ENCODE assay signal across 32 cellular contexts in the genomic region with DNA sequence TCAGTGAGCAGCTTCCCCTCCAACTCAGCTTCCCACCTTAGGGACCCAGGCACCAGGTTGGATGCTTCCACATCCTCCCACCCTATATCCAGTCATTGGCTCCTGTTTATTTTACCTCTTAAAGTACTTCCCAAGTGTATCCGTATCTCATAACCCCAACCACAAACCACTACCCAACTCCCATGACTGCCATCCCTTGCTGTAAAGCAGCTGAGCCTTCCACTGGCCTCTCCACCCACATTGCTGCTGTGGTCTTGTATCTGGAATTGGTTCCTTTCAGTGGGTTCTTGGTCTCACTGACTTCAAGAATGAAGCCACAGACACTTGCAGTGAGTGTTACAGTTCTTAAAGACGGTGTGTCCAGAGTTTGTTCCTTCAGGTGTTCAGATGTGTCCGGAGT.
"Had no signal": no experiment of that assay in that cellular context is flagged by ENCODE, and none has a peak within 500 bp of the region (broad histone marks: within the 10 kb centered on the region; RNA-seq: fewer than 3 reads in every experiment).

No MANE protein-coding gene starts in this region.

- H3K27ac Mint-ChIP-seq: activated CD4-positive, alpha-beta memory T cell treated with anti-CD3 and anti-CD28 coated beads, Interleukin-2, amount 10 ng/mL, durations not matched to agents 7 days and 5 days; activated CD8-positive, alpha-beta memory T cell treated with anti-CD3 and anti-CD28 coated beads, Interleukin-2, amount 10 ng/mL, durations not matched to agents 7 days and 5 days; activated naive CD4-positive, alpha-beta T cell treated with anti-CD3 and anti-CD28 coated beads, Interleukin-2, amount 10 ng/mL, durations not matched to agents 7 days and 5 days; activated naive CD8-positive, alpha-beta T cell; activated naive CD8-positive, alpha-beta T cell treated with anti-CD3 and anti-CD28 coated beads, Interleukin-2, amount 50 U/mL, for 24 hours; brain had no signal

- H3K36me3 ChIP-seq: WERI-Rb-1 had no signal

- H3K4me3 Mint-ChIP-seq: activated CD4-positive, alpha-beta memory T cell treated with anti-CD3 and anti-CD28 coated beads, Interleukin-2, amount 10 ng/mL, durations not matched to agents 7 days and 5 days; activated CD8-positive, alpha-beta memory T cell treated with anti-CD3 and anti-CD28 coated beads, Interleukin-2, amount 10 ng/mL, durations not matched to agents 7 days and 5 days; activated naive CD4-positive, alpha-beta T cell treated with anti-CD3 and anti-CD28 coated beads, Interleukin-2, amount 10 ng/mL, durations not matched to agents 7 days and 5 days; activated naive CD8-positive, alpha-beta T cell; activated naive CD8-positive, alpha-beta T cell treated with anti-CD3 and anti-CD28 coated beads, Interleukin-2, amount 50 U/mL, for 24 hours; brain had no signal

- H3K27ac ChIP-seq: PC-9, RWPE1, WERI-Rb-1 had no signal

- H3K4me1 Mint-ChIP-seq: activated CD4-positive, alpha-beta memory T cell treated with anti-CD3 and anti-CD28 coated beads, Interleukin-2, amount 10 ng/mL, durations not matched to agents 7 days and 5 days; activated CD8-positive, alpha-beta memory T cell treated with anti-CD3 and anti-CD28 coated beads, Interleukin-2, amount 10 ng/mL, durations not matched to agents 7 days and 5 days; activated naive CD4-positive, alpha-beta T cell treated with anti-CD3 and anti-CD28 coated beads, Interleukin-2, amount 10 ng/mL, durations not matched to agents 7 days and 5 days; activated naive CD8-positive, alpha-beta T cell treated with anti-CD3 and anti-CD28 coated beads, Interleukin-2, amount 50 U/mL, for 24 hours; brain had no signal

- H3K9me3 Mint-ChIP-seq: activated naive CD8-positive, alpha-beta T cell treated with anti-CD3 and anti-CD28 coated beads, Interleukin-2, amount 50 U/mL, for 24 hours had no signal

- H3K4me3 ChIP-seq: PC-9 had no signal

- H3K36me3 Mint-ChIP-seq: activated CD8-positive, alpha-beta memory T cell treated with anti-CD3 and anti-CD28 coated beads, Interleukin-2, amount 10 ng/mL, durations not matched to agents 7 days and 5 days; activated naive CD4-positive, alpha-beta T cell treated with anti-CD3 and anti-CD28 coated beads, Interleukin-2, amount 10 ng/mL, durations not matched to agents 7 days and 5 days; activated naive CD8-positive, alpha-beta T cell; brain had no signal

- DNase-seq: activated CD4-positive, alpha-beta memory T cell treated with anti-CD3 and anti-CD28 coated beads, Interleukin-2, amount 10 ng/mL, durations not matched to agents 7 days and 5 days; activated CD4-positive, alpha-beta T cell treated with anti-CD3 and anti-CD28 coated beads for 1 hour; activated CD4-positive, alpha-beta T cell treated with anti-CD3 and anti-CD28 coated beads for 48 hours; activated CD4-positive, CD25-positive, alpha-beta regulatory T cell; activated CD8-positive, alpha-beta memory T cell treated with anti-CD3 and anti-CD28 coated beads for 24 hours; activated CD8-positive, alpha-beta memory T cell treated with anti-CD3 and anti-CD28 coated beads, Interleukin-2, amount 10 ng/mL, durations not matched to agents 7 days and 5 days; activated CD8-positive, alpha-beta memory T cell treated with anti-CD3 and anti-CD28 coated beads, Interleukin-2, amount 50 U/mL, for 48 hours; activated effector memory CD4-positive, alpha-beta T cell treated with Interleukin-2 at 50 U/mL for 16 hours; activated naive CD4-positive, alpha-beta T cell treated with anti-CD3 and anti-CD28 coated beads, Interleukin-2, amount 10 ng/mL, durations not matched to agents 7 days and 5 days; activated naive CD8-positive, alpha-beta T cell treated with anti-CD3 and anti-CD28 coated beads, Interleukin-2, amount 50 U/mL, for 24 hours; activated T-cell treated with anti-CD3 and anti-CD28 coated beads, Interleukin-2, amount 50 U/mL, for 48 hours; anterior cingulate cortex; caudate nucleus; cerebellar nuclear complex; NCI-H1105; NCI-H1417 treated with DMSO at 0.1 percent for 48 hours; NCI-H187 treated with DMSO at 0.1 percent for 48 hours; NCI-H2081; NCI-H226; NCI-H524 treated with DMSO at 0.1 percent for 48 hours; NCI-H748 treated with DMSO at 0.1 percent for 48 hours; PC-9; SIG-M5; SW 1271; T-helper 1 cell; T-helper 2 cell; T-helper 9 cell; WERI-Rb-1 had no signal

- ATAC-seq: activated CD8-positive, alpha-beta memory T cell treated with anti-CD3 and anti-CD28 coated beads, Interleukin-2, amount 10 ng/mL, durations not matched to agents 7 days and 5 days; activated naive CD8-positive, alpha-beta T cell treated with anti-CD3 and anti-CD28 coated beads, Interleukin-2, amount 50 U/mL, for 24 hours; Right ventricle myocardium inferior had no signal
